23 cellular contexts compared by ENCODE assay signal in genomic region chr9:111991179-111991578, GRCh38.
"Had no signal": no experiment of that assay in that cellular context is flagged by ENCODE, and none has a peak within 500 bp of the region (broad histone marks: within the 10 kb centered on the region; RNA-seq: fewer than 3 reads in every experiment).

No MANE protein-coding gene starts in this region.

- H3K4me1 ChIP-seq: psoas muscle had no signal

- H3K4me3 ChIP-seq: dorsolateral prefrontal cortex, gastroesophageal sphincter, heart left ventricle, hepatocyte, lower lobe of right lung, ovary, psoas muscle, sigmoid colon, spleen, thoracic aorta, tibial nerve, upper lobe of left lung had no signal

- H3K36me3 Mint-ChIP-seq: natural killer cell had no signal

- ATAC-seq: gastroesophageal sphincter; heart left ventricle; left ventricle myocardium superior; lower lobe of right lung; natural killer cell; psoas muscle; right cardiac atrium; stimulated activated naive B cell treated with anti-CD40 and anti-IgM and Interleukin-4, amounts not matched to agents 10 μg/mL and 1 μg/mL and 100 μg/mL, for 72 hours had no signal

- H3K27me3 Mint-ChIP-seq: stimulated activated naive B cell treated with anti-CD40 and anti-IgM and Interleukin-4, amounts not matched to agents 10 μg/mL and 1 μg/mL and 100 μg/mL, for 72 hours; stimulated activated naive CD8-positive, alpha-beta T cell treated with anti-CD3 and anti-CD28 coated beads, Interleukin-15, Interleukin-2, amounts not matched to agents 100 ng/mL and 50 ng/mL, for 24 hours had no signal

- H3K4me3 Mint-ChIP-seq: natural killer cell; stimulated activated naive B cell treated with anti-CD40 and anti-IgM and Interleukin-4, amounts not matched to agents 10 μg/mL and 1 μg/mL and 100 μg/mL, for 72 hours; stimulated activated naive CD8-positive, alpha-beta T cell treated with anti-CD3 and anti-CD28 coated beads, Interleukin-15, Interleukin-2, amounts not matched to agents 100 ng/mL and 50 ng/mL, for 24 hours had no signal

- H3K27ac ChIP-seq: dorsolateral prefrontal cortex, gastroesophageal sphincter, heart left ventricle, hepatocyte, lower lobe of right lung, ovary, psoas muscle, sigmoid colon, thoracic aorta, tibial nerve, upper lobe of left lung had no signal

- H3K9me3 ChIP-seq: ovary, psoas muscle, sigmoid colon, thoracic aorta had no signal

- H3K27ac Mint-ChIP-seq: natural killer cell; stimulated activated naive B cell treated with anti-CD40 and anti-IgM and Interleukin-4, amounts not matched to agents 10 μg/mL and 1 μg/mL and 100 μg/mL, for 72 hours had no signal

- H2AFZ ChIP-seq: hepatocyte had no signal

- DNase-seq: cortex of kidney; dorsolateral prefrontal cortex; effector CD4-positive, alpha-beta T cell; heart left ventricle; islet precursor cell; left ventricle myocardium superior; lower lobe of right lung; natural killer cell; occipital lobe; ovary; psoas muscle; right cardiac atrium; sigmoid colon; spleen; stimulated activated CD4-positive, alpha-beta T cell treated with anti-CD3 and anti-CD28 coated beads, Interleukin-4, amount 100 ng/mL, for 4 hours; stimulated activated naive B cell treated with anti-CD40 and anti-IgM and Interleukin-4, amounts not matched to agents 10 μg/mL and 1 μg/mL and 100 μg/mL, for 72 hours; upper lobe of left lung had no signal

- H3K36me3 ChIP-seq: gastroesophageal sphincter, heart left ventricle, lower lobe of right lung, ovary, sigmoid colon, spleen, thoracic aorta, tibial nerve, upper lobe of left lung had no signal

- H3K79me2 ChIP-seq: hepatocyte had no signal

- FAIRE-seq: urothelium cell line had no signal

- H3K4me2 ChIP-seq: hepatocyte had no signal

- H3K27me3 ChIP-seq: dorsolateral prefrontal cortex, gastroesophageal sphincter, heart left ventricle, hepatocyte, ovary, sigmoid colon, spleen, tibial nerve, upper lobe of left lung had no signal

- H3K9me3 Mint-ChIP-seq: natural killer cell; stimulated activated naive CD8-positive, alpha-beta T cell treated with anti-CD3 and anti-CD28 coated beads, Interleukin-15, Interleukin-2, amounts not matched to agents 100 ng/mL and 50 ng/mL, for 24 hours had no signal
